Comparison of ENCODE assay signal across 8 cellular contexts in the genomic region with DNA sequence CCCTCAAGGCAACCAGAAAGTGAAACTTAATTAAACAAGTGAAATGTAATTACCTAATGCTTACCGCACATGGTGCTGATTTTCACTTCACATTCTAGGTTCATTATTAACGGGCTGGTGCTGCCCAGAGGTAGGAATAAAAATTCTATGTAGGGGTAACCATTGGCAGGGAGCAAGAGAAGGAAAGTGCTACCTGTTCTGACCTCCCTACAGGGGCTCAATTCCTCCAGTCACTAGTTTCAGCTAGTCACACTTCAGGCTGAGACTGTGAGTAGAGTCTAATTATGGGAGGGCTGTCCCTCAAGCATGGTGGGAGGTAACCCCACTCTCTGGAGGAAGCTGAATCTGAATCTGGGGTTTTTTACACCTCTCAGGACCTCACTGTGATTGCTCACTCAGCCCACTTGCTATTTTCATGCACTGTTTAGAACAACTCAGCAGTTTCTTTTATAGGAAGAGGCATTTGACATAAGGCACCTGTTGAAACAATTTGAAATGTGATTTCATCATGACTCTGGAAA.
DNase-seq lines count a peak whose midpoint lies in the region; ATAC-seq and TF ChIP-seq lines count a peak whose summit lies in the region.

No MANE protein-coding gene starts in this region.

- no peaks in the 10 kb centered on the region for H3F3A ChIP-seq in Loucy (ENCODE audit: low read depth)

- POLR2A ChIA-PET in GM10248 (lab: Yijun Ruan, JAX) = no interaction called here

- H3K79me2 ChIP-seq in Loucy (ENCODE audit: insufficient read depth, low read length) = no peaks in the 10 kb centered on the region

- peak; percentile 91 for ATAC-seq in GM21526 (IDR thresholded peaks at IDR 0.05; ENCODE audit: low FRiP score, unreplicated experiment)

- TF ChIP-seq CTCF in GM10248 (IDR thresholded peaks at IDR 0.05; ENCODE audit: control extremely low read depth, extremely low read depth, low read depth, missing control alignments) (no peak), Loucy (conservative IDR thresholded peaks at IDR 0.05; ENCODE audit: low read length) (no peak), colonic mucosa (IDR thresholded peaks at IDR 0.05) (no peak)

- CTCF ChIA-PET in GM10248 (lab: Yijun Ruan, JAX) = interaction anchor here (1.1 to 2.3 kb wide), 5 partner anchors 12 to 75 kb away, joined by 3 to 11 read pairs (median 6); partner anchors contain the start of gene MAML2

- H3K9me3 ChIP-seq in Loucy (ENCODE audit: insufficient read depth, low read depth, low read length) (no peaks in the 10 kb centered on the region), colonic mucosa (no peaks in the 10 kb centered on the region)

- H3K27me3 ChIP-seq in Loucy (ENCODE audit: insufficient read depth, low read length, poor library complexity, severe bottlenecking) = no peaks in the 10 kb centered on the region
- H3K27me3 ChIP-seq in colonic mucosa = no peaks in the 10 kb centered on the region

- peak overlapping the region; percentile 16 for H3K27ac ChIP-seq in colonic mucosa

- no peaks in the 10 kb centered on the region for H4K20me1 ChIP-seq in Loucy (ENCODE audit: insufficient read depth, low read length, poor library complexity, severe bottlenecking)

- H3K4me3 ChIP-seq in Loucy (ENCODE audit: low read length, poor library complexity, severe bottlenecking) (no peak overlapping the region), colonic mucosa (no peak overlapping the region)

- intact Hi-C loops in colonic mucosa (cut with DNase I) = no loop called here

- peak; percentile 81 for DNase-seq in GM10248 (ENCODE audit: extremely low spot score)
- DNase-seq in colonic mucosa = no peak
- DNase-seq in stimulated activated CD4-positive, alpha-beta T cell treated with anti-CD3 and anti-CD28 coated beads, TNF-alpha, amount 100 ng/mL, for 48 hours (ENCODE audit: low read depth in 3 of 3) = peak in 2 of 3 donors; percentile 38 to 43
- no peak for DNase-seq in DMS79 (lab: John Stamatoyannopoulos, UW)
- DNase-seq in DMS114 treated with DMSO at 0.1 percent for 48 hours (lab: John Stamatoyannopoulos, UW; ENCODE audit: unreplicated experiment) = no peak
- no peak for DNase-seq in UCSD-AML1 (lab: John Stamatoyannopoulos, UW; ENCODE audit: unreplicated experiment)

- peak overlapping the region; percentile 16 for H3K4me2 ChIP-seq in Loucy (ENCODE audit: low read depth, low read length, poor library complexity, severe bottlenecking)

- H3K36me3 ChIP-seq in Loucy (ENCODE audit: insufficient read depth, low read length) (no peaks in the 10 kb centered on the region), colonic mucosa (no peaks in the 10 kb centered on the region)

- no peaks in the 10 kb centered on the region for H3K9me2 ChIP-seq in Loucy (replicated peaks; ENCODE audit: low read depth, low read length)

- H2AFZ ChIP-seq in Loucy (ENCODE audit: low read length) = no peak overlapping the region

- H3K4me1 ChIP-seq in Loucy (ENCODE audit: insufficient read depth, low read length, poor library complexity, severe bottlenecking) (no peaks in the 10 kb centered on the region), colonic mucosa (peaks cover 2% of the 10 kb centered on the region)

- H3K9ac ChIP-seq in Loucy (ENCODE audit: low read depth, low read length, poor library complexity, severe bottlenecking) (no peak overlapping the region), colonic mucosa (ENCODE audit: low read depth in 2 of 2, low read length in 2 of 2) (no peak overlapping the region)

Comparison
In these comparisons a context has a peak if more than half of its experiments do, and no peak if none do; other contexts are left out.
1. DNase-seq: peak in GM10248 (single experiment) and stimulated activated CD4-positive, alpha-beta T cell treated with anti-CD3 and anti-CD28 coated beads, TNF-alpha, amount 100 ng/mL, for 48 hours (2 of 3); none in colonic mucosa (single experiment), DMS79 (single experiment), DMS114 treated with DMSO at 0.1 percent for 48 hours (single experiment) and UCSD-AML1 (single experiment).